ENCODE assay signal across 16 cellular contexts in the genomic region with DNA sequence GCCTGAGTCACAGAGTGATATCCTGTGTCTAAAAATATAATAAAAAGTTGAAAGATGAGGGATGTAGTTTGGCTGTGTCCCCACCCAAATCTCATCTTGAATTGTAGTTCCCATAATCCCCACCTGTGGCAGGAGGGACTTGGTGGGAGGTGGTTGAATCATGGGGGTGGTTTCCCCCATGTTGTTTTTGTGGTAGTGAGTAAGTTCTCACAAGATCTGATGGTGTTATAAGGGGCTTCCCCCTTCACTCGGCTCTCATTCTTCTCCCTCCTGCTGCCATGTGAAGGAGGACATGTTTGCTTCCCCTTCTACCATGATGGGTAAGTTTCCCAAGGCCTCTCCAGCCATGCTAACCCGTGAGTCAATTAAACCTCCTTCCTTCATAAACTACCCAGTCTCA. TPM values are rescaled to one million over a fixed set of nuclear protein-coding genes. Genes with fewer than 3 reads are reported as not detected.
DNase-seq lines count a peak whose midpoint lies in the region; ATAC-seq lines count a peak whose summit lies in the region.
"Had no signal": no experiment of that assay in that cellular context is flagged by ENCODE, and none has a peak within 500 bp of the region (broad histone marks: within the 10 kb centered on the region; RNA-seq: fewer than 3 reads in every experiment).

No MANE protein-coding gene starts in this region.

- DNase-seq in activated CD8-positive, alpha-beta memory T cell treated with anti-CD3 and anti-CD28 coated beads, Interleukin-2, amount 50 U/mL, for 48 hours, result peak; percentile 4
- DNase-seq in activated CD8-positive, alpha-beta memory T cell treated with anti-CD3 and anti-CD28 coated beads, Interleukin-2, amount 50 U/mL, for 4 hours, result no peak
- peak; percentile 18 for DNase-seq in stimulated activated CD4-positive, alpha-beta T cell treated with anti-CD3 and anti-CD28 coated beads, Interleukin-4, amount 100 ng/mL, for 24 hours
- no peak for DNase-seq in stimulated activated CD4-positive, alpha-beta T cell treated with anti-CD3 and anti-CD28 coated beads, Interleukin-4, amount 100 ng/mL, for 4 hours
- no peak for DNase-seq in natural killer cell treated with Interleukin-12 subunit alpha and Interleukin-12 subunit beta and Interleukin-15 and Interleukin-18, amount 100 ng/mL, for 72 hours (ENCODE audit: low spot score)
- no peak for DNase-seq in stimulated activated naive CD8-positive, alpha-beta T cell treated with anti-CD3 and anti-CD28 coated beads, Interleukin-15, Interleukin-2, amounts not matched to agents 100 U/mL and 50 U/mL, for 24 hours
- no peak for DNase-seq in Right ventricle myocardium inferior (ENCODE audit: missing footprints)
- DNase-seq: ACHN; AML-193; NCI-H1105; NCI-H1694; NCI-H2081 treated with DMSO at 0.1 percent for 48 hours; NCI-H748 treated with DMSO at 0.1 percent for 48 hours; NK-92 treated with Interleukin-12 subunit alpha and Interleukin-12 subunit beta, amount 100 ng/mL, for 24 hours; Peyer's patch had no signal

- H3K4me3 Mint-ChIP-seq in natural killer cell treated with Interleukin-12 subunit alpha and Interleukin-12 subunit beta and Interleukin-15 and Interleukin-18, amount 100 ng/mL, for 72 hours, result no peak overlapping the region

- ATAC-seq in natural killer cell treated with Interleukin-12 subunit alpha and Interleukin-12 subunit beta and Interleukin-15 and Interleukin-18, amount 100 ng/mL, for 72 hours, result peak; percentile 44 to 57
- ATAC-seq in stimulated activated naive CD8-positive, alpha-beta T cell treated with anti-CD3 and anti-CD28 coated beads, Interleukin-15, Interleukin-2, amounts not matched to agents 100 U/mL and 50 U/mL, for 24 hours, result no peak
- ATAC-seq in Right ventricle myocardium inferior, result no peak
- ATAC-seq: K562 had no signal

- intact Hi-C loops in Right ventricle myocardium inferior (cut with DNase I), result no loop called here

- peaks cover 0 to 18% of the 10 kb centered on the region in 2 donors for H3K27me3 Mint-ChIP-seq in natural killer cell treated with Interleukin-12 subunit alpha and Interleukin-12 subunit beta and Interleukin-15 and Interleukin-18, amount 100 ng/mL, for 72 hours

- peaks cover 5% of the 10 kb centered on the region for H3K36me3 Mint-ChIP-seq in natural killer cell treated with Interleukin-12 subunit alpha and Interleukin-12 subunit beta and Interleukin-15 and Interleukin-18, amount 100 ng/mL, for 72 hours

- H3K27ac Mint-ChIP-seq in natural killer cell treated with Interleukin-12 subunit alpha and Interleukin-12 subunit beta and Interleukin-15 and Interleukin-18, amount 100 ng/mL, for 72 hours, result no peak overlapping the region

- peaks cover 0 to 2% of the 10 kb centered on the region in 2 donors for H3K4me1 Mint-ChIP-seq in natural killer cell treated with Interleukin-12 subunit alpha and Interleukin-12 subunit beta and Interleukin-15 and Interleukin-18, amount 100 ng/mL, for 72 hours (ENCODE audit: low read depth in 2 of 2)

- peaks cover 2% of the 10 kb centered on the region for H3K9me3 Mint-ChIP-seq in natural killer cell treated with Interleukin-12 subunit alpha and Interleukin-12 subunit beta and Interleukin-15 and Interleukin-18, amount 100 ng/mL, for 72 hours

RNA-seq across cellular contexts. Expression of gene UBE3C, which starts 25.1 kb away (rescaled TPM):
- total RNA-seq in natural killer cell treated with Interleukin-12 subunit alpha and Interleukin-12 subunit beta and Interleukin-15 and Interleukin-18, amount 100 ng/mL, for 72 hours, result 100 to 1,000 TPM in 1 of 2 donors, 10 to 100 TPM in 1; 69.6 to 117 TPM
- total RNA-seq in Right ventricle myocardium inferior, result 49.7 TPM

Comparison
In these comparisons a context has a peak if more than half of its experiments do, and no peak if none do; other contexts are left out.
1. DNase-seq: peak in activated CD8-positive, alpha-beta memory T cell treated with anti-CD3 and anti-CD28 coated beads, Interleukin-2, amount 50 U/mL, for 48 hours (single experiment) and stimulated activated CD4-positive, alpha-beta T cell treated with anti-CD3 and anti-CD28 coated beads, Interleukin-4, amount 100 ng/mL, for 24 hours (single experiment); none in activated CD8-positive, alpha-beta memory T cell treated with anti-CD3 and anti-CD28 coated beads, Interleukin-2, amount 50 U/mL, for 4 hours (single experiment), stimulated activated CD4-positive, alpha-beta T cell treated with anti-CD3 and anti-CD28 coated beads, Interleukin-4, amount 100 ng/mL, for 4 hours (0 of 2), natural killer cell treated with Interleukin-12 subunit alpha and Interleukin-12 subunit beta and Interleukin-15 and Interleukin-18, amount 100 ng/mL, for 72 hours (single experiment), stimulated activated naive CD8-positive, alpha-beta T cell treated with anti-CD3 and anti-CD28 coated beads, Interleukin-15, Interleukin-2, amounts not matched to agents 100 U/mL and 50 U/mL, for 24 hours (single experiment) and Right ventricle myocardium inferior (single experiment).
2. ATAC-seq: peak in natural killer cell treated with Interleukin-12 subunit alpha and Interleukin-12 subunit beta and Interleukin-15 and Interleukin-18, amount 100 ng/mL, for 72 hours (2 of 2); none in stimulated activated naive CD8-positive, alpha-beta T cell treated with anti-CD3 and anti-CD28 coated beads, Interleukin-15, Interleukin-2, amounts not matched to agents 100 U/mL and 50 U/mL, for 24 hours (single experiment) and Right ventricle myocardium inferior (single experiment).